Comparison of ENCODE assay signal across 1 cellular context in the genomic region with DNA sequence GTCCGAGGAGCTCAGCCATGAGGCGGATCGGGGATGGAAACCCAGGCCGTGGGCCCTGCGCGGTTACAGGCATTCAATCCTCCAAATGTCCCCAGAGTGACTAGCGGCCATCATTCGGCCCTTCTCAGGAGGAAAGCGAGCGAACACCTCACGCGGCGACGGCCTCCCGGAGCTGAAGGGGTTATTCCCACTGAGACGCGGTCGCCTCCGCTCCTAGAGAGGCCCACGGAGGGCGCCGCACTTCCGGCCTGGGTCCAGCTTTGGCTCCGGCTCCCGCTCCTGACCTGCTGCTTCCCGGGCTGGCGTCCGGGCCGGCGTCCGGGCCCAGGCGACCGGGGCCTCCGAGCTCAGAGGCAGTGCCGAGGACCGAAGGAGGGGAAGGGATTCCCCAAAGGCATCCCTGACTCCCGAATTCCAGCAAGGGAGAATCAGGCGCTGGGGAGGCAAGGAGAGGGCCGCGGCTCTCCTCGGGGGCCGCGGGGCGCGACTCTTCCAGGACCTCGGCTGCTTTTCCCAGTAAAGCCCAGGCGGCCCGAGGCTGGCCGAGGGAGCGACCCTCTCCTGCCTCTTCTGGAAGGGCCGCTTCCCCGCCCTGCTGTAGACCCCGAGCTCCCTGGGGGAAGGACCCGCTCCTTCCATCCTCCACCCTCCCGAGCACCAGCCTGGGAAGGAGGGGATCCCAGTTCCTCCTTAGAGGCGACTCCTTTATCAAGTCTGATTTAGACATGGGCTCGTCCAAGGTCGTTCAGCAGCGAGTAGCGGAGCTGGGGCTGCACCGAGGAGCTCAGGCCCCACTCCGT.
TF ChIP-seq lines count a peak whose summit lies in the region.

No MANE protein-coding gene starts in this region.

TF ChIP-seq in HEK293, 187 proteins besides CTCF, POLR2A, EP300 and RAD21 (continued from another document and continues in another):
- TF ChIP-seq, protein P1, sequence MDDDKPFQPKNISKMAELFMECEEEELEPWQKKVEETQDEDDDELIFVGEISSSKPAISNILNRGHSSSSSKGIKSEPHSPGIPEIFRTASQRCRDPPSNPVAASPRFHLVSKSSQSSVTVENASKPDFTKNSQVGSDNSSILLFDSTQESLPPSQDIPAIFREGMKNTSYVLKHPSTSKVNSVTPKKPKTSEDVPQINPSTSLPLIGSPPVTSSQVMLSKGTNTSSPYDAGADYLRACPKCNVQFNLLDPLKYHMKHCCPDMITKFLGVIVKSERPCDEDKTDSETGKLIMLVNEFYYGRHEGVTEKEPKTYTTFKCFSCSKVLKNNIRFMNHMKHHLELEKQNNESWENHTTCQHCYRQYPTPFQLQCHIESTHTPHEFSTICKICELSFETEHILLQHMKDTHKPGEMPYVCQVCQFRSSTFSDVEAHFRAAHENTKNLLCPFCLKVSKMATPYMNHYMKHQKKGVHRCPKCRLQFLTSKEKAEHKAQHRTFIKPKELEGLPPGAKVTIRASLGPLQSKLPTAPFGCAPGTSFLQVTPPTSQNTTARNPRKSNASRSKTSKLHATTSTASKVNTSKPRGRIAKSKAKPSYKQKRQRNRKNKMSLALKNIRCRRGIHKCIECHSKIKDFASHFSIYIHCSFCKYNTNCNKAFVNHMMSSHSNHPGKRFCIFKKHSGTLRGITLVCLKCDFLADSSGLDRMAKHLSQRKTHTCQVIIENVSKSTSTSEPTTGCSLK (tag by site-specific recombination; IDR thresholded peaks at IDR 0.05) = no peak
- TF ChIP-seq ZNF391 (tag by site-specific recombination; IDR thresholded peaks at IDR 0.05; ENCODE audit: borderline replicate concordance, low read depth) (no peak), ZNF19 (tag by site-specific recombination; IDR thresholded peaks at IDR 0.05; ENCODE audit: low read depth) (no peak), ZNF544 (tag by site-specific recombination; IDR thresholded peaks at IDR 0.05) (no peak), ZNF112 (tag by site-specific recombination; IDR thresholded peaks at IDR 0.05) (no peak), ZFP3 (tag by site-specific recombination; IDR thresholded peaks at IDR 0.05; ENCODE audit: low read depth) (no peak), KLF9 (tag by site-specific recombination; IDR thresholded peaks at IDR 0.05; ENCODE audit: low read depth) (no peak), ZSCAN23 (tag by site-specific recombination; IDR thresholded peaks at IDR 0.05) (peak; percentile 83; the same call in 1 of the 2 replicates), ZNF610 (tag by site-specific recombination; IDR thresholded peaks at IDR 0.05; ENCODE audit: borderline replicate concordance) (peak; percentile 74), ZNF529 (tag by site-specific recombination; IDR thresholded peaks at IDR 0.05; ENCODE audit: insufficient replicate concordance) (no peak), ZBTB48 (tag by site-specific recombination; IDR thresholded peaks at IDR 0.05) (peak; percentile 59), ZNF10 (tag by site-specific recombination; IDR thresholded peaks at IDR 0.05) (no peak), ZNF350 (tag by site-specific recombination; IDR thresholded peaks at IDR 0.05) (no peak), ZNF785 (tag by site-specific recombination; IDR thresholded peaks at IDR 0.05) (no peak), FEZF1 (tag by site-specific recombination; IDR thresholded peaks at IDR 0.05) (no peak; the same call in 1 of the 2 replicates), ZNF585B (tag by site-specific recombination; IDR thresholded peaks at IDR 0.05) (no peak), ZNF843 (tag by site-specific recombination; IDR thresholded peaks at IDR 0.05) (peak; percentile 70; the same call in 1 of the 2 replicates), SCRT2 (tag by site-specific recombination; IDR thresholded peaks at IDR 0.05) (peak; percentile 92), ZNF549 (tag by site-specific recombination; IDR thresholded peaks at IDR 0.05) (no peak), HOXD13 (CRISPR knock-in tag; IDR thresholded peaks at IDR 0.05; ENCODE audit: borderline replicate concordance) (no peak), ZNF274 (IDR thresholded peaks at IDR 0.05; ENCODE audit: low read length) (no peak), ZNF274 (tag by site-specific recombination; IDR thresholded peaks at IDR 0.05; ENCODE audit: borderline replicate concordance) (no peak), ZNF292 (tag by site-specific recombination; IDR thresholded peaks at IDR 0.05; ENCODE audit: borderline replicate concordance, low read depth) (no peak), HOXC10 (CRISPR knock-in tag; IDR thresholded peaks at IDR 0.05) (peak; percentile 90; the same call in 1 of the 2 replicates), ZNF624 (tag by site-specific recombination; IDR thresholded peaks at IDR 0.05) (no peak), ZNF701 (tag by site-specific recombination; IDR thresholded peaks at IDR 0.05) (no peak), ZNF146 (tag by site-specific recombination; IDR thresholded peaks at IDR 0.05) (peak; percentile 13; the same call in 1 of the 2 replicates), ZNF596 (tag by site-specific recombination; IDR thresholded peaks at IDR 0.05) (peak; percentile 7; the same call in 1 of the 2 replicates), SETDB1 (IDR thresholded peaks at IDR 0.05; ENCODE audit: insufficient read length, low read length) (peak; percentile 30), SALL2 (tag by site-specific recombination; IDR thresholded peaks at IDR 0.05; ENCODE audit: borderline replicate concordance) (no peak)
- TF ChIP-seq, protein P2, sequence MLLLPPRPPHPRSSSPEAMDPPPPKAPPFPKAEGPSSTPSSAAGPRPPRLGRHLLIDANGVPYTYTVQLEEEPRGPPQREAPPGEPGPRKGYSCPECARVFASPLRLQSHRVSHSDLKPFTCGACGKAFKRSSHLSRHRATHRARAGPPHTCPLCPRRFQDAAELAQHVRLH (tag by site-specific recombination; IDR thresholded peaks at IDR 0.05) = peak; percentile 85
- TF ChIP-seq, protein P3, sequence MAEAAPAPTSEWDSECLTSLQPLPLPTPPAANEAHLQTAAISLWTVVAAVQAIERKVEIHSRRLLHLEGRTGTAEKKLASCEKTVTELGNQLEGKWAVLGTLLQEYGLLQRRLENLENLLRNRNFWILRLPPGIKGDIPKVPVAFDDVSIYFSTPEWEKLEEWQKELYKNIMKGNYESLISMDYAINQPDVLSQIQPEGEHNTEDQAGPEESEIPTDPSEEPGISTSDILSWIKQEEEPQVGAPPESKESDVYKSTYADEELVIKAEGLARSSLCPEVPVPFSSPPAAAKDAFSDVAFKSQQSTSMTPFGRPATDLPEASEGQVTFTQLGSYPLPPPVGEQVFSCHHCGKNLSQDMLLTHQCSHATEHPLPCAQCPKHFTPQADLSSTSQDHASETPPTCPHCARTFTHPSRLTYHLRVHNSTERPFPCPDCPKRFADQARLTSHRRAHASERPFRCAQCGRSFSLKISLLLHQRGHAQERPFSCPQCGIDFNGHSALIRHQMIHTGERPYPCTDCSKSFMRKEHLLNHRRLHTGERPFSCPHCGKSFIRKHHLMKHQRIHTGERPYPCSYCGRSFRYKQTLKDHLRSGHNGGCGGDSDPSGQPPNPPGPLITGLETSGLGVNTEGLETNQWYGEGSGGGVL (tag by site-specific recombination; IDR thresholded peaks at IDR 0.05) = peak; percentile 12; the same call in 1 of the 2 replicates
- TF ChIP-seq, protein P4, sequence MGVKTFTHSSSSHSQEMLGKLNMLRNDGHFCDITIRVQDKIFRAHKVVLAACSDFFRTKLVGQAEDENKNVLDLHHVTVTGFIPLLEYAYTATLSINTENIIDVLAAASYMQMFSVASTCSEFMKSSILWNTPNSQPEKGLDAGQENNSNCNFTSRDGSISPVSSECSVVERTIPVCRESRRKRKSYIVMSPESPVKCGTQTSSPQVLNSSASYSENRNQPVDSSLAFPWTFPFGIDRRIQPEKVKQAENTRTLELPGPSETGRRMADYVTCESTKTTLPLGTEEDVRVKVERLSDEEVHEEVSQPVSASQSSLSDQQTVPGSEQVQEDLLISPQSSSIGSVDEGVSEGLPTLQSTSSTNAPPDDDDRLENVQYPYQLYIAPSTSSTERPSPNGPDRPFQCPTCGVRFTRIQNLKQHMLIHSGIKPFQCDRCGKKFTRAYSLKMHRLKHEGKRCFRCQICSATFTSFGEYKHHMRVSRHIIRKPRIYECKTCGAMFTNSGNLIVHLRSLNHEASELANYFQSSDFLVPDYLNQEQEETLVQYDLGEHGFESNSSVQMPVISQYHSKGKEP (tag by site-specific recombination; IDR thresholded peaks at IDR 0.05) = peak; percentile 60; the same call in 1 of the 2 replicates
- TF ChIP-seq, protein P5, sequence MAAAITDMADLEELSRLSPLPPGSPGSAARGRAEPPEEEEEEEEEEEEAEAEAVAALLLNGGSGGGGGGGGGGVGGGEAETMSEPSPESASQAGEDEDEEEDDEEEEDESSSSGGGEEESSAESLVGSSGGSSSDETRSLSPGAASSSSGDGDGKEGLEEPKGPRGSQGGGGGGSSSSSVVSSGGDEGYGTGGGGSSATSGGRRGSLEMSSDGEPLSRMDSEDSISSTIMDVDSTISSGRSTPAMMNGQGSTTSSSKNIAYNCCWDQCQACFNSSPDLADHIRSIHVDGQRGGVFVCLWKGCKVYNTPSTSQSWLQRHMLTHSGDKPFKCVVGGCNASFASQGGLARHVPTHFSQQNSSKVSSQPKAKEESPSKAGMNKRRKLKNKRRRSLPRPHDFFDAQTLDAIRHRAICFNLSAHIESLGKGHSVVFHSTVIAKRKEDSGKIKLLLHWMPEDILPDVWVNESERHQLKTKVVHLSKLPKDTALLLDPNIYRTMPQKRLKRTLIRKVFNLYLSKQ (tag by site-specific recombination; IDR thresholded peaks at IDR 0.05; ENCODE audit: borderline replicate concordance) = no peak
- TF ChIP-seq, protein P6, sequence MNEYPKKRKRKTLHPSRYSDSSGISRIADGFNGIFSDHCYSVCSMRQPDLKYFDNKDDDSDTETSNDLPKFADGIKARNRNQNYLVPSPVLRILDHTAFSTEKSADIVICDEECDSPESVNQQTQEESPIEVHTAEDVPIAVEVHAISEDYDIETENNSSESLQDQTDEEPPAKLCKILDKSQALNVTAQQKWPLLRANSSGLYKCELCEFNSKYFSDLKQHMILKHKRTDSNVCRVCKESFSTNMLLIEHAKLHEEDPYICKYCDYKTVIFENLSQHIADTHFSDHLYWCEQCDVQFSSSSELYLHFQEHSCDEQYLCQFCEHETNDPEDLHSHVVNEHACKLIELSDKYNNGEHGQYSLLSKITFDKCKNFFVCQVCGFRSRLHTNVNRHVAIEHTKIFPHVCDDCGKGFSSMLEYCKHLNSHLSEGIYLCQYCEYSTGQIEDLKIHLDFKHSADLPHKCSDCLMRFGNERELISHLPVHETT (tag by site-specific recombination; IDR thresholded peaks at IDR 0.05) = peak; percentile 89
- TF ChIP-seq, protein P7, sequence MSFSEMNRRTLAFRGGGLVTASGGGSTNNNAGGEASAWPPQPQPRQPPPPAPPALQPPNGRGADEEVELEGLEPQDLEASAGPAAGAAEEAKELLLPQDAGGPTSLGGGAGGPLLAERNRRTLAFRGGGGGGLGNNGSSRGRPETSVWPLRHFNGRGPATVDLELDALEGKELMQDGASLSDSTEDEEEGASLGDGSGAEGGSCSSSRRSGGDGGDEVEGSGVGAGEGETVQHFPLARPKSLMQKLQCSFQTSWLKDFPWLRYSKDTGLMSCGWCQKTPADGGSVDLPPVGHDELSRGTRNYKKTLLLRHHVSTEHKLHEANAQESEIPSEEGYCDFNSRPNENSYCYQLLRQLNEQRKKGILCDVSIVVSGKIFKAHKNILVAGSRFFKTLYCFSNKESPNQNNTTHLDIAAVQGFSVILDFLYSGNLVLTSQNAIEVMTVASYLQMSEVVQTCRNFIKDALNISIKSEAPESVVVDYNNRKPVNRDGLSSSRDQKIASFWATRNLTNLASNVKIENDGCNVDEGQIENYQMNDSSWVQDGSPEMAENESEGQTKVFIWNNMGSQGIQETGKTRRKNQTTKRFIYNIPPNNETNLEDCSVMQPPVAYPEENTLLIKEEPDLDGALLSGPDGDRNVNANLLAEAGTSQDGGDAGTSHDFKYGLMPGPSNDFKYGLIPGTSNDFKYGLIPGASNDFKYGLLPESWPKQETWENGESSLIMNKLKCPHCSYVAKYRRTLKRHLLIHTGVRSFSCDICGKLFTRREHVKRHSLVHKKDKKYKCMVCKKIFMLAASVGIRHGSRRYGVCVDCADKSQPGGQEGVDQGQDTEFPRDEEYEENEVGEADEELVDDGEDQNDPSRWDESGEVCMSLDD (tag by site-specific recombination; IDR thresholded peaks at IDR 0.05) = no peak
- TF ChIP-seq, protein P8, sequence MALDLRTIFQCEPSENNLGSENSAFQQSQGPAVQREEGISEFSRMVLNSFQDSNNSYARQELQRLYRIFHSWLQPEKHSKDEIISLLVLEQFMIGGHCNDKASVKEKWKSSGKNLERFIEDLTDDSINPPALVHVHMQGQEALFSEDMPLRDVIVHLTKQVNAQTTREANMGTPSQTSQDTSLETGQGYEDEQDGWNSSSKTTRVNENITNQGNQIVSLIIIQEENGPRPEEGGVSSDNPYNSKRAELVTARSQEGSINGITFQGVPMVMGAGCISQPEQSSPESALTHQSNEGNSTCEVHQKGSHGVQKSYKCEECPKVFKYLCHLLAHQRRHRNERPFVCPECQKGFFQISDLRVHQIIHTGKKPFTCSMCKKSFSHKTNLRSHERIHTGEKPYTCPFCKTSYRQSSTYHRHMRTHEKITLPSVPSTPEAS (tag by site-specific recombination; IDR thresholded peaks at IDR 0.05) = 0 out of 2 replicates have a peak, but pooled peaks have one; percentile 32
- TF ChIP-seq, protein P9, sequence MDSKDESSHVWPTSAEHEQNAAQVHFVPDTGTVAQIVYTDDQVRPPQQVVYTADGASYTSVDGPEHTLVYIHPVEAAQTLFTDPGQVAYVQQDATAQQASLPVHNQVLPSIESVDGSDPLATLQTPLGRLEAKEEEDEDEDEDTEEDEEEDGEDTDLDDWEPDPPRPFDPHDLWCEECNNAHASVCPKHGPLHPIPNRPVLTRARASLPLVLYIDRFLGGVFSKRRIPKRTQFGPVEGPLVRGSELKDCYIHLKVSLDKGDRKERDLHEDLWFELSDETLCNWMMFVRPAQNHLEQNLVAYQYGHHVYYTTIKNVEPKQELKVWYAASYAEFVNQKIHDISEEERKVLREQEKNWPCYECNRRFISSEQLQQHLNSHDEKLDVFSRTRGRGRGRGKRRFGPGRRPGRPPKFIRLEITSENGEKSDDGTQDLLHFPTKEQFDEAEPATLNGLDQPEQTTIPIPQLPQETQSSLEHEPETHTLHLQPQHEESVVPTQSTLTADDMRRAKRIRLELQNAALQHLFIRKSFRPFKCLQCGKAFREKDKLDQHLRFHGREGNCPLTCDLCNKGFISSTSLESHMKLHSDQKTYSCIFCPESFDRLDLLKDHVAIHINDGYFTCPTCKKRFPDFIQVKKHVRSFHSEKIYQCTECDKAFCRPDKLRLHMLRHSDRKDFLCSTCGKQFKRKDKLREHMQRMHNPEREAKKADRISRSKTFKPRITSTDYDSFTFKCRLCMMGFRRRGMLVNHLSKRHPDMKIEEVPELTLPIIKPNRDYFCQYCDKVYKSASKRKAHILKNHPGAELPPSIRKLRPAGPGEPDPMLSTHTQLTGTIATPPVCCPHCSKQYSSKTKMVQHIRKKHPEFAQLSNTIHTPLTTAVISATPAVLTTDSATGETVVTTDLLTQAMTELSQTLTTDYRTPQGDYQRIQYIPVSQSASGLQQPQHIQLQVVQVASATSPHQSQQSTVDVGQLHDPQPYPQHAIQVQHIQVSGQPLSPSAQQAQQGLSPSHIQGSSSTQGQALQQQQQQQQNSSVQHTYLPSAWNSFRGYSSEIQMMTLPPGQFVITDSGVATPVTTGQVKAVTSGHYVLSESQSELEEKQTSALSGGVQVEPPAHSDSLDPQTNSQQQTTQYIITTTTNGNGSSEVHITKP (tag by site-specific recombination; IDR thresholded peaks at IDR 0.05) = peak; percentile 93
